Comparison of ENCODE assay signal across 12 cellular contexts in the genomic region with DNA sequence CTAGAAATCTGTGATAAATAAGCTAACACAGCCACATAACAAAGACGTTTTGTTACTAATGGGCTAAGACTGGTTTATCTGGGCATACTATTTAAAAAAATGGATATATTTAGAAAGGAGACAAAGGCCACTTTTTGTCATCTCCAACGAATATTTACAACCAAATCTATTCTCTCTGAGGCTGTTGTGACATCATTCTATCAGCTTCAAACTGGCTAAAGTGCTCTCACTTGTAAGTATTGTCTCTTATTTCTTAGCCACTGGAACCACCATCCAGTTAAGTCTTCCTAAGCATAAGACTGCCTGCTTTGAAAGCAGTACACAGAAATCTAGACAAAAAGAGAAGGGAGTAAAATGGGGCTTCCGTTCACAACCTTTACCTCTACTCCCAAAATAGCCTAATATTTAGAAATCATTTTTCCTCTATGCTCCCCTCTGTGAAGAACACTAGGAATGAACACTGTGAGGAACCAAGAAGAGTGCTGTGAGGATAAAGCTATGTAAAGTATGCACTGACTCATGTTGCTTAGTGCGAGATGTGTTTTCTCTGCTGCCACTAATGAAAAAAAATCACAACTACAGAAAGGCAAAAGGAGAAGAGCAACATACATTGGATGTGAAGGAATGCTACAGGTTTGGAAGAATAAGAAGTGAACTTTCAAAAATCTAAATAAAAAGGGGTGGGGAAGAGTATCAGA.
DNase-seq lines count a peak whose midpoint lies in the region; ATAC-seq and TF ChIP-seq lines count a peak whose summit lies in the region.
"Had no signal": no experiment of that assay in that cellular context is flagged by ENCODE, and none has a peak within 500 bp of the region (broad histone marks: within the 10 kb centered on the region; RNA-seq: fewer than 3 reads in every experiment).

No MANE protein-coding gene starts in this region.

- peak overlapping the region; percentile 56 for H3K4me2 ChIP-seq in osteoblast (ENCODE audit: insufficient read depth, low read length)

- no peaks in the 10 kb centered on the region for H3K27me3 ChIP-seq in CD4-positive, CD25-positive, alpha-beta regulatory T cell (ENCODE audit: control insufficient read depth, insufficient read depth, low read length)
- no peaks in the 10 kb centered on the region for H3K27me3 ChIP-seq in osteoblast (ENCODE audit: insufficient read depth, low read length)

- no peak overlapping the region for H3K4me3 ChIP-seq in CD4-positive, CD25-positive, alpha-beta regulatory T cell (ENCODE audit: low read depth, low read length)
- H3K4me3 ChIP-seq in fibroblast of villous mesenchyme (ENCODE audit: low read depth, low read length) (no peak overlapping the region), osteoblast (ENCODE audit: insufficient read depth, low read length) (no peak overlapping the region)

- H3K9me3 ChIP-seq in CD4-positive, CD25-positive, alpha-beta regulatory T cell (ENCODE audit: control insufficient read depth in 2 of 2, low read length in 2 of 2) = no peaks in the 10 kb centered on the region
- no peaks in the 10 kb centered on the region for H3K9me3 ChIP-seq in osteoblast (ENCODE audit: low read depth, low read length)

- H3K27me3 Mint-ChIP-seq in CD4-positive, CD25-positive, alpha-beta regulatory T cell = no peaks in the 10 kb centered on the region
- peaks cover 6% of the 10 kb centered on the region for H3K27me3 Mint-ChIP-seq in activated T-helper 2 cell treated with anti-CD3 and anti-CD28 coated beads, Interferon-gamma antibody, Interleukin-2, Interleukin-4, amounts not matched to agents 10 μg/mL and 5 μg/mL and 100 μg/mL, durations not matched to agents 14 hours and 24 hours and 36 hours (ENCODE audit: low read depth)

- H3K27ac Mint-ChIP-seq in CD4-positive, CD25-positive, alpha-beta regulatory T cell = peak overlapping the region in 2 of 3 donors; percentile 1 to 21
- H3K27ac Mint-ChIP-seq in activated T-helper 2 cell treated with anti-CD3 and anti-CD28 coated beads, Interferon-gamma antibody, Interleukin-2, Interleukin-4, amounts not matched to agents 10 μg/mL and 5 μg/mL and 100 μg/mL, durations not matched to agents 14 hours and 24 hours and 36 hours = no peak overlapping the region

- no peaks in the 10 kb centered on the region for H3K36me3 ChIP-seq in CD4-positive, CD25-positive, alpha-beta regulatory T cell (ENCODE audit: control insufficient read depth, insufficient read depth, low read length)
- H3K36me3 ChIP-seq in osteoblast (ENCODE audit: insufficient read depth, low read length) = no peaks in the 10 kb centered on the region

- TF ChIP-seq CTCF in fibroblast of villous mesenchyme (IDR thresholded peaks at IDR 0.05; ENCODE audit: insufficient read depth, low read depth, low read length) = no peak
- no peak for TF ChIP-seq CTCF in osteoblast (IDR thresholded peaks at IDR 0.05; ENCODE audit: extremely low read depth, low read depth, low read length)

- peaks cover 8% of the 10 kb centered on the region for H3K4me1 ChIP-seq in CD4-positive, CD25-positive, alpha-beta regulatory T cell (ENCODE audit: control insufficient read depth, insufficient read depth, low read length, poor library complexity, severe bottlenecking)
- H3K4me1 ChIP-seq in osteoblast (ENCODE audit: insufficient read depth, low read length) = peaks cover 29% of the 10 kb centered on the region

- intact Hi-C loops in activated T-helper 2 cell treated with anti-CD3 and anti-CD28 coated beads, Interferon-gamma antibody, Interleukin-2, Interleukin-4, amounts not matched to agents 10 μg/mL and 5 μg/mL and 100 μg/mL, durations not matched to agents 14 hours and 24 hours and 36 hours (cut with micrococcal nuclease) = no loop called here

- no peak overlapping the region for H3K27ac ChIP-seq in CD4-positive, CD25-positive, alpha-beta regulatory T cell (ENCODE audit: insufficient read depth, low read length, poor library complexity, severe bottlenecking)
- H3K27ac ChIP-seq in osteoblast (ENCODE audit: low read depth, low read length) = peak overlapping the region; percentile 84

- peaks cover 0 to 4% (median 0%) of the 10 kb centered on the region in 7 donors for H3K9me3 Mint-ChIP-seq in CD4-positive, CD25-positive, alpha-beta regulatory T cell
- H3K9me3 Mint-ChIP-seq in activated T-helper 2 cell treated with anti-CD3 and anti-CD28 coated beads, Interferon-gamma antibody, Interleukin-2, Interleukin-4, amounts not matched to agents 10 μg/mL and 5 μg/mL and 100 μg/mL, durations not matched to agents 14 hours and 24 hours and 36 hours = no peaks in the 10 kb centered on the region

- DNase-seq in CD4-positive, CD25-positive, alpha-beta regulatory T cell = no peak
- DNase-seq in fibroblast of villous mesenchyme (ENCODE audit: low read depth) (peak; percentile 34), osteoblast (ENCODE audit: insufficient read length, low spot score, missing footprints) (peak; percentile 21), NCI-H446 treated with DMSO at 0.1 percent for 48 hours (lab: John Stamatoyannopoulos, UW) (no peak), NK-92 (lab: John Stamatoyannopoulos, UW; ENCODE audit: unreplicated experiment) (no peak), NCI-H524 (lab: John Stamatoyannopoulos, UW) (no peak)
- DNase-seq in activated T-helper 2 cell treated with anti-CD3 and anti-CD28 coated beads, Interferon-gamma antibody, Interleukin-2, Interleukin-4, amounts not matched to agents 10 μg/mL and 5 μg/mL and 100 μg/mL, durations not matched to agents 14 hours and 24 hours and 36 hours (ENCODE audit: low spot score) = no peak
- DNase-seq: activated gamma-delta T cell, KBM-7, NCI-H526 treated with DMSO at 0.1 percent for 48 hours had no signal

- no peak overlapping the region for H2AFZ ChIP-seq in osteoblast (ENCODE audit: low read length)

- H3K4me1 Mint-ChIP-seq in CD4-positive, CD25-positive, alpha-beta regulatory T cell = peaks cover 8 to 20% (median 15%) of the 10 kb centered on the region in 4 donors
- peaks cover 18% of the 10 kb centered on the region for H3K4me1 Mint-ChIP-seq in activated T-helper 2 cell treated with anti-CD3 and anti-CD28 coated beads, Interferon-gamma antibody, Interleukin-2, Interleukin-4, amounts not matched to agents 10 μg/mL and 5 μg/mL and 100 μg/mL, durations not matched to agents 14 hours and 24 hours and 36 hours (ENCODE audit: low read depth)

- no peaks in the 10 kb centered on the region for H3K79me2 ChIP-seq in osteoblast (ENCODE audit: insufficient read depth, low read length)

- peaks cover 20% of the 10 kb centered on the region for H3K36me3 Mint-ChIP-seq in CD4-positive, CD25-positive, alpha-beta regulatory T cell
- no peaks in the 10 kb centered on the region for H3K36me3 Mint-ChIP-seq in activated T-helper 2 cell treated with anti-CD3 and anti-CD28 coated beads, Interferon-gamma antibody, Interleukin-2, Interleukin-4, amounts not matched to agents 10 μg/mL and 5 μg/mL and 100 μg/mL, durations not matched to agents 14 hours and 24 hours and 36 hours (ENCODE audit: low read depth)

- H3K4me3 Mint-ChIP-seq in CD4-positive, CD25-positive, alpha-beta regulatory T cell = peak overlapping the region in 1 of 4 donors; percentile 47
- H3K4me3 Mint-ChIP-seq in activated T-helper 2 cell treated with anti-CD3 and anti-CD28 coated beads, Interferon-gamma antibody, Interleukin-2, Interleukin-4, amounts not matched to agents 10 μg/mL and 5 μg/mL and 100 μg/mL, durations not matched to agents 14 hours and 24 hours and 36 hours (ENCODE audit: low read depth) = no peak overlapping the region

- ATAC-seq in CD4-positive, CD25-positive, alpha-beta regulatory T cell (ENCODE audit: low read depth in 2 of 2) = no peak
- peak; percentile 100 for ATAC-seq in SK-N-SH treated with all-trans-retinoic acid at 6 μM for 48 hours
- ATAC-seq: esophagus mucosa had no signal

- no peaks in the 10 kb centered on the region for H4K20me1 ChIP-seq in osteoblast (ENCODE audit: insufficient read depth, low read length)

TF ChIP-seq in SK-N-SH treated with all-trans-retinoic acid at 6 μM for 48 hours, 23 proteins besides CTCF, POLR2A, EP300 and RAD21 (continues in another document):
- no peak for TF ChIP-seq ZNF565 (CRISPR knock-in tag; conservative IDR thresholded peaks at IDR 0.05; ENCODE audit: low read depth)
- no peak for TF ChIP-seq ISL1 (CRISPR knock-in tag; IDR thresholded peaks at IDR 0.05)
- TF ChIP-seq, protein P1, sequence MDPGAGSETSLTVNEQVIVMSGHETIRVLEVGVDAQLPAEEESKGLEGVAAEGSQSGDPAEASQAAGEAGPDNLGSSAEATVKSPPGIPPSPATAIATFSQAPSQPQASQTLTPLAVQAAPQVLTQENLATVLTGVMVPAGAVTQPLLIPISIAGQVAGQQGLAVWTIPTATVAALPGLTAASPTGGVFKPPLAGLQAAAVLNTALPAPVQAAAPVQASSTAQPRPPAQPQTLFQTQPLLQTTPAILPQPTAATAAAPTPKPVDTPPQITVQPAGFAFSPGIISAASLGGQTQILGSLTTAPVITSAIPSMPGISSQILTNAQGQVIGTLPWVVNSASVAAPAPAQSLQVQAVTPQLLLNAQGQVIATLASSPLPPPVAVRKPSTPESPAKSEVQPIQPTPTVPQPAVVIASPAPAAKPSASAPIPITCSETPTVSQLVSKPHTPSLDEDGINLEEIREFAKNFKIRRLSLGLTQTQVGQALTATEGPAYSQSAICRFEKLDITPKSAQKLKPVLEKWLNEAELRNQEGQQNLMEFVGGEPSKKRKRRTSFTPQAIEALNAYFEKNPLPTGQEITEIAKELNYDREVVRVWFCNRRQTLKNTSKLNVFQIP (CRISPR knock-in tag; IDR thresholded peaks at IDR 0.05; ENCODE audit: borderline replicate concordance, low read depth) = no peak
- no peak; the same call in 1 of the 2 replicates for TF ChIP-seq ZNF8 (CRISPR knock-in tag; IDR thresholded peaks at IDR 0.05)
- 0 out of 2 replicates have a peak, but pooled peaks have one; percentile 6 for TF ChIP-seq ZNF70 (CRISPR knock-in tag; IDR thresholded peaks at IDR 0.05)
- TF ChIP-seq SNAI2 (CRISPR knock-in tag; IDR thresholded peaks at IDR 0.05) = peak; percentile 29; the same call in 1 of the 2 replicates
- no peak for TF ChIP-seq TCF4 (CRISPR knock-in tag; IDR thresholded peaks at IDR 0.05; ENCODE audit: borderline replicate concordance)

Comparison
In these comparisons a context has a peak if more than half of its experiments do, and no peak if none do; other contexts are left out.
1. DNase-seq: peak in fibroblast of villous mesenchyme (single experiment) and osteoblast (single experiment); none in CD4-positive, CD25-positive, alpha-beta regulatory T cell (0 of 3), NCI-H446 treated with DMSO at 0.1 percent for 48 hours (single experiment), NK-92 (single experiment), activated T-helper 2 cell treated with anti-CD3 and anti-CD28 coated beads, Interferon-gamma antibody, Interleukin-2, Interleukin-4, amounts not matched to agents 10 μg/mL and 5 μg/mL and 100 μg/mL, durations not matched to agents 14 hours and 24 hours and 36 hours (single experiment) and NCI-H524 (0 of 2).